8 cellular contexts compared by ENCODE assay signal in the genomic region with DNA sequence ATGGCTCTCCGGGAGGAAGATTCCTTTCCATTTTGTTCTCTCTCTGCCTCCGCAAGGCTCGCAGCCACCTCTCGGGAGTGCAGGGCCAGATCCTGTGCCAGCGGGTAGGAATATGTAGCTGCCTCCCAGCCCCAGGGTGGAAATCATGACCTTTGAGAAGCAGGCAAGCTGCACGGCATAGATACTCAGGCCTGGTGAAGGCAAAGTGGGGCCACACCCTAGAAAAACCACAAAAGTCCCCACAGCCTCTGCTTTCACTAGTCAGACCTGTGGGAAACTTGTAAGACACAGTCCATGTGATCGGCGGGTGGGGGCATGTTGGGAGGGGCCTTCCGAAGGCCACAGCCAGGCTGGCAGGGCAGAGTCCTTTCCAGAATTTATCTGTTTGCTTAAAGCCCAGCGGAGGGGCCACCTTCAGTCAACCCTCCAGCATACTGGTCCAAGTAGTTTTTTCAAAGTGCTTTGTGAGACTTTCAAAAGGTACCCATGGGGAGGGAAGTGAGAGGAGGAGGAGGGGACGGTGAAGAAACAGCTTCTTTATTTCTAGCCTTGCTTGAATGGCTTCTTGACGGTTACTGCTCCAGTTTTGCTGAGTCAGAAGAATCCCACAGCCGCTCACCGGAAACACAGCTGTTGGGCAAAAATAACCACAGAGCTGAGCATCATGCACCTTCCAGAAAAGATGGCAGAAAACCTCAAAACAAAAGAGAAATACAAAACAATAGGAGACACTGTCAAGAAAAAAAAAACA.
A peak's percentile ranks its signal among the peaks of the same experiment; 100 is the strongest.
DNase-seq lines count a peak whose midpoint lies in the region; ATAC-seq lines count a peak whose summit lies in the region.

A gene (plus strand): TSS at position 52 of the 751 bp plus-strand sequence. CDS start 16,562 bp downstream, outside the sequence.

- DNase-seq in EH (ENCODE audit: low read depth) (peak; percentile 60), Kasumi-1 (lab: John Stamatoyannopoulos, UW) (peak; percentile 95 to 97), midbrain (lab: John Stamatoyannopoulos, UW) (peak; percentile 53), 8988T (no peak)
- DNase-seq in activated CD4-positive, alpha-beta T cell treated with anti-CD3 and anti-CD28 coated beads, Interleukin-2, amount 50 U/mL, for 1 hour = peak; percentile 65
- peak; percentile 51 for DNase-seq in effector CD4-positive, alpha-beta T cell
- peak; percentile 42 to 46 for DNase-seq in stimulated activated CD8-positive, alpha-beta memory T cell treated with anti-CD3 and anti-CD28 coated beads, Interleukin-2, amount 100 ng/mL, for 1 hour (ENCODE audit: low read depth in 2 of 2)

- ATAC-seq in GM21737 (IDR thresholded peaks at IDR 0.05; ENCODE audit: unreplicated experiment) = peak; percentile 68
